Comparison of ENCODE assay signal across 15 cellular contexts in genomic region chr17:68302066-68302564, GRCh38. TPM values are rescaled to one million over a fixed set of nuclear protein-coding genes. Genes with fewer than 3 reads are reported as not detected.
DNase-seq lines count a peak whose midpoint lies in the region; ATAC-seq and TF ChIP-seq lines count a peak whose summit lies in the region.
"Had no signal": no experiment of that assay in that cellular context is flagged by ENCODE, and none has a peak within 500 bp of the region (broad histone marks: within the 10 kb centered on the region; RNA-seq: fewer than 3 reads in every experiment).

No MANE protein-coding gene starts in this region.

- H3K27me3 Mint-ChIP-seq in activated naive CD4-positive, alpha-beta T cell treated with anti-CD3 and anti-CD28 coated beads, Interleukin-2, amount 10 ng/mL, durations not matched to agents 7 days and 5 days, result peaks cover 16% of the 10 kb centered on the region

- H3K36me3 Mint-ChIP-seq in activated naive CD4-positive, alpha-beta T cell treated with anti-CD3 and anti-CD28 coated beads, Interleukin-2, amount 10 ng/mL, durations not matched to agents 7 days and 5 days, result peaks cover 7% of the 10 kb centered on the region

- H3K9me3 Mint-ChIP-seq in activated naive CD4-positive, alpha-beta T cell treated with anti-CD3 and anti-CD28 coated beads, Interleukin-2, amount 10 ng/mL, durations not matched to agents 7 days and 5 days, result no peaks in the 10 kb centered on the region

- TF ChIP-seq CTCF in right atrium auricular region (IDR thresholded peaks at IDR 0.05) (no peak), tibial nerve (IDR thresholded peaks at IDR 0.05) (no peak)

- no peak overlapping the region for H3K4me3 Mint-ChIP-seq in activated naive CD4-positive, alpha-beta T cell treated with anti-CD3 and anti-CD28 coated beads, Interleukin-2, amount 10 ng/mL, durations not matched to agents 7 days and 5 days

- H3K9me3 ChIP-seq in right cardiac atrium (ENCODE audit: control insufficient read depth, low read length) (no peaks in the 10 kb centered on the region), right atrium auricular region (no peaks in the 10 kb centered on the region), SJCRH30 (replicated peaks) (no peaks in the 10 kb centered on the region), tibial nerve (peaks cover 0 to 5% (median 0%) of the 10 kb centered on the region in 4 donors)
- H3K9me3 ChIP-seq: pancreas, uterus had no signal

- DNase-seq in right cardiac atrium (peak in 2 of 3 donors; percentile 65 to 72), right atrium auricular region (ENCODE audit: low spot score) (no peak), SJCRH30 (peak; percentile 66 to 76), fibroblast of the conjunctiva (ENCODE audit: low read depth) (peak; percentile 26), tibial nerve (ENCODE audit: low spot score in 2 of 2) (peak; percentile 45 to 47), putamen (ENCODE audit: low spot score) (no peak)
- DNase-seq in activated naive CD4-positive, alpha-beta T cell treated with anti-CD3 and anti-CD28 coated beads, Interleukin-2, amount 10 ng/mL, durations not matched to agents 7 days and 5 days, result no peak
- DNase-seq: amygdala; mammary epithelial cell; pancreas; stimulated activated CD4-positive, alpha-beta T cell treated with anti-CD3 and anti-CD28 coated beads, Interleukin-1b, Interleukin-23, amount 100 ng/mL, for 48 hours; uterus had no signal

- 58% methylated on average over 10 of the region's 10 CpGs for WGBS in right cardiac atrium
- 50 to 62% methylated on average over 10 of the region's 10 CpGs for WGBS in tibial nerve, 2 donors

- H3K4me3 ChIP-seq in right cardiac atrium (ENCODE audit: low read length) (no peak overlapping the region), right atrium auricular region (no peak overlapping the region), SJCRH30 (no peak overlapping the region), tibial nerve (no peak overlapping the region)
- H3K4me3 ChIP-seq: K562, pancreas, uterus had no signal

- no peak overlapping the region for H3K27ac ChIP-seq in right cardiac atrium (ENCODE audit: low read length)
- H3K27ac ChIP-seq in right atrium auricular region, result no peak overlapping the region
- H3K27ac ChIP-seq in SJCRH30, result no peak overlapping the region; the same call in 1 of the 2 replicates
- H3K27ac ChIP-seq in tibial nerve, result peak overlapping the region in 1 of 4 donors; percentile 5
- H3K27ac ChIP-seq: pancreas, uterus, VCaP had no signal

- no peaks in the 10 kb centered on the region for H3K36me3 ChIP-seq in right atrium auricular region
- no peaks in the 10 kb centered on the region for H3K36me3 ChIP-seq in SJCRH30
- H3K36me3 ChIP-seq in tibial nerve, result no peaks in the 10 kb centered on the region
- H3K36me3 ChIP-seq: pancreas, uterus had no signal

- TF ChIP-seq EP300 in tibial nerve (IDR thresholded peaks at IDR 0.05), result peak in 1 of 2 donors; percentile 60

- H3K27ac Mint-ChIP-seq in activated naive CD4-positive, alpha-beta T cell treated with anti-CD3 and anti-CD28 coated beads, Interleukin-2, amount 10 ng/mL, durations not matched to agents 7 days and 5 days, result no peak overlapping the region

- ATAC-seq in right cardiac atrium (peak; percentile 48 to 81), HG02588 (IDR thresholded peaks at IDR 0.05; ENCODE audit: unreplicated experiment) (no peak)
- ATAC-seq: K562, pancreas had no signal

- no peaks in the 10 kb centered on the region for H3K27me3 ChIP-seq in right cardiac atrium (ENCODE audit: control insufficient read depth, insufficient read depth)
- H3K27me3 ChIP-seq in right atrium auricular region, result no peaks in the 10 kb centered on the region
- H3K27me3 ChIP-seq in SJCRH30, result no peaks in the 10 kb centered on the region
- H3K27me3 ChIP-seq in tibial nerve, result no peaks in the 10 kb centered on the region
- H3K27me3 ChIP-seq: pancreas, uterus had no signal

- CTCF ChIA-PET in activated naive CD4-positive, alpha-beta T cell treated with anti-CD3 and anti-CD28 coated beads, Interleukin-2, amount 10 ng/mL, durations not matched to agents 7 days and 5 days (lab: Charles Lee), result interaction anchor here (1.3 to 1.4 kb wide), 2 partner anchors 31 to 97 kb away, joined by 3 to 4 read pairs; no protein-coding TSS in a partner anchor

- no peak for TF ChIP-seq POLR2A in tibial nerve (IDR thresholded peaks at IDR 0.05)

- H3K4me1 Mint-ChIP-seq in activated naive CD4-positive, alpha-beta T cell treated with anti-CD3 and anti-CD28 coated beads, Interleukin-2, amount 10 ng/mL, durations not matched to agents 7 days and 5 days, result peaks cover 24% of the 10 kb centered on the region

- intact Hi-C loops in right cardiac atrium (cut with DNase I), result no loop called here

- H3K4me1 ChIP-seq in right cardiac atrium (ENCODE audit: control insufficient read depth, insufficient read depth, low read length) (no peaks in the 10 kb centered on the region), right atrium auricular region (no peaks in the 10 kb centered on the region), SJCRH30 (peaks cover 15% of the 10 kb centered on the region), tibial nerve (peaks cover 0 to 7% (median 0%) of the 10 kb centered on the region in 4 donors)
- H3K4me1 ChIP-seq: uterus had no signal

RNA-seq across cellular contexts. Expression of gene ARSG, which starts 10.8 kb away (rescaled TPM):
- total RNA-seq in right cardiac atrium (1 to 10 TPM; 4.7 to 9.3 (median 6.8) TPM), right atrium auricular region (1 to 10 TPM; 3.1 to 3.6 TPM), tibial nerve (10 to 100 TPM in 1 of 4 donors, 1 to 10 TPM in 3; 2.1 to 11.4 (median 4.1) TPM)
- 2.8 TPM for polyA plus RNA-seq in right cardiac atrium
- 1.0 and 1.9 TPM in 2 replicates for total RNA-seq in SJCRH30 (2014; rRNA removed; shearing (Covaris generic))

RNA-seq across cellular contexts. Expression of gene SLC16A6, which starts 11.2 kb away (rescaled TPM):
- total RNA-seq in right cardiac atrium (under 1 TPM; 0.21 to 0.86 (median 0.41) TPM), right atrium auricular region (under 1 TPM; 0.22 to 0.43 TPM), tibial nerve (under 1 TPM in 2 of 4 donors, not detected in 2; 0.20 to 0.90 TPM)
- 0.23 TPM for polyA plus RNA-seq in right cardiac atrium
- total RNA-seq in SJCRH30 (2014; rRNA removed; shearing (Covaris generic)), result 0.18 and 0.30 TPM in 2 replicates
- polyA plus RNA-seq: mammary epithelial cell had no signal

RNA-seq across cellular contexts. Expression of gene AMZ2, which starts 54.3 kb away (rescaled TPM):
- 10 to 100 TPM; 73.9 to 98.3 (median 93.0) TPM for total RNA-seq in right cardiac atrium
- polyA plus RNA-seq in right cardiac atrium, result 97.6 TPM
- total RNA-seq in right atrium auricular region, result 10 to 100 TPM; 57.3 to 62.8 TPM
- total RNA-seq in SJCRH30 (2014; rRNA removed; shearing (Covaris generic)), result 102 and 105 TPM in 2 replicates
- total RNA-seq in tibial nerve, result 10 to 100 TPM; 27.6 to 38.2 (median 31.7) TPM

Comparison
In these comparisons a context has a peak if more than half of its experiments do, and no peak if none do; other contexts are left out.
1. DNase-seq: peak in right cardiac atrium (2 of 3), SJCRH30 (2 of 2), fibroblast of the conjunctiva (single experiment) and tibial nerve (2 of 2); none in right atrium auricular region (single experiment), putamen (single experiment) and activated naive CD4-positive, alpha-beta T cell treated with anti-CD3 and anti-CD28 coated beads, Interleukin-2, amount 10 ng/mL, durations not matched to agents 7 days and 5 days (single experiment).